10 cellular contexts compared by ENCODE assay signal in genomic region chr9:124078641-124079040, GRCh38.
DNase-seq lines count a peak whose midpoint lies in the region; ATAC-seq and TF ChIP-seq lines count a peak whose summit lies in the region.
"Had no signal": no experiment of that assay in that cellular context is flagged by ENCODE, and none has a peak within 500 bp of the region (broad histone marks: within the 10 kb centered on the region; RNA-seq: fewer than 3 reads in every experiment).

No MANE protein-coding gene starts in this region.

- H4K91ac ChIP-seq in trophoblast cell (ENCODE audit: low read depth, low read length), result peak overlapping the region; percentile 93

- peak overlapping the region; percentile 73 for H2AK5ac ChIP-seq in trophoblast cell (ENCODE audit: low read length)

- peak overlapping the region; percentile 56 for H3K4ac ChIP-seq in trophoblast cell (ENCODE audit: low read depth, low read length)

- peak overlapping the region; percentile 90 for H2BK5ac ChIP-seq in trophoblast cell (ENCODE audit: low read depth, low read length, poor library complexity)

- TF ChIP-seq POLR2A in upper lobe of left lung (IDR thresholded peaks at IDR 0.05), result no peak

- H3K27ac ChIP-seq in trophoblast cell (ENCODE audit: low read depth, low read length) (peak overlapping the region; percentile 91), upper lobe of left lung (no peak overlapping the region)
- H3K27ac ChIP-seq: VCaP had no signal

- H3K18ac ChIP-seq in trophoblast cell (ENCODE audit: low read length), result peak overlapping the region; percentile 80

- no peak overlapping the region for H3K9ac ChIP-seq in trophoblast cell (ENCODE audit: low read length)

- no peak overlapping the region for H3K4me3 ChIP-seq in epithelial cell of proximal tubule (ENCODE audit: low read depth, low read length)
- H3K4me3 ChIP-seq in trophoblast cell (ENCODE audit: low read depth, low read length), result no peak overlapping the region
- H3K4me3 ChIP-seq in upper lobe of left lung, result no peak overlapping the region

- ATAC-seq in upper lobe of left lung (ENCODE audit: low FRiP score in 2 of 2), result no peak
- ATAC-seq: effector memory CD8-positive, alpha-beta T cell had no signal

- WGBS in trophoblast cell (ENCODE audit: extremely low coverage, insufficient coverage, insufficient read length), result no CpG with 5 or more reads among the region's 4 CpGs
- 81 to 92% methylated on average over 4 of the region's 4 CpGs for WGBS in upper lobe of left lung, 2 donors

- H3K4me1 ChIP-seq in trophoblast cell (ENCODE audit: control insufficient read depth in 1 of 2, insufficient read depth in 2 of 2, low read length in 2 of 2), result peaks cover 16 to 27% of the 10 kb centered on the region in 2 experiments
- H3K4me1 ChIP-seq in upper lobe of left lung, result no peaks in the 10 kb centered on the region

- H3K27me3 ChIP-seq in trophoblast cell (ENCODE audit: insufficient read depth, low read length) (no peaks in the 10 kb centered on the region), upper lobe of left lung (no peaks in the 10 kb centered on the region)

- DNase-seq in EL (peak; percentile 84), RPMI7951 (ENCODE audit: low read depth) (peak; percentile 75), epithelial cell of proximal tubule (ENCODE audit: low read depth) (peak; percentile 43), trophoblast cell (peak; percentile 21 to 81), NCI-H2227 (lab: John Stamatoyannopoulos, UW; ENCODE audit: unreplicated experiment) (no peak), upper lobe of left lung (no peak), UCSD-AML1 (lab: John Stamatoyannopoulos, UW; ENCODE audit: unreplicated experiment) (no peak)
- no peak for DNase-seq in effector CD8-positive, alpha-beta T cell (lab: John Stamatoyannopoulos, UW)
- DNase-seq: effector memory CD8-positive, alpha-beta T cell had no signal

- peak overlapping the region; percentile 63 for H3K14ac ChIP-seq in trophoblast cell (ENCODE audit: low read length)

- peak overlapping the region; percentile 30 for H3K4me2 ChIP-seq in trophoblast cell (ENCODE audit: low read length)

- H3K79me1 ChIP-seq in trophoblast cell (ENCODE audit: low read length), result peaks cover 10% of the 10 kb centered on the region

- no peak for TF ChIP-seq EP300 in upper lobe of left lung (IDR thresholded peaks at IDR 0.05)

- H4K8ac ChIP-seq in trophoblast cell (ENCODE audit: low read depth, low read length), result peak overlapping the region; percentile 50

- no peaks in the 10 kb centered on the region for H3K79me2 ChIP-seq in trophoblast cell (ENCODE audit: control insufficient read depth, insufficient read depth, low read length, poor library complexity)

- peak overlapping the region; percentile 45 for H2AFZ ChIP-seq in trophoblast cell (ENCODE audit: insufficient read depth, low read length, poor library complexity)

- peak overlapping the region; percentile 88 for H2BK12ac ChIP-seq in trophoblast cell (ENCODE audit: low read length)

- no peak overlapping the region for H3K23ac ChIP-seq in trophoblast cell (ENCODE audit: low read length)

- no peaks in the 10 kb centered on the region for H3K9me3 ChIP-seq in trophoblast cell (ENCODE audit: insufficient read depth, low read depth, low read length)
- H3K9me3 ChIP-seq in upper lobe of left lung, result no peaks in the 10 kb centered on the region

- no peak overlapping the region for H4K12ac ChIP-seq in trophoblast cell (ENCODE audit: low read depth, low read length)

- H3K36me3 ChIP-seq in trophoblast cell (ENCODE audit: control insufficient read depth in 1 of 2, insufficient read depth in 2 of 2, low read length in 2 of 2), result no peaks in the 10 kb centered on the region
- H3K36me3 ChIP-seq in upper lobe of left lung, result no peaks in the 10 kb centered on the region

- peak overlapping the region; percentile 95 for H2BK120ac ChIP-seq in trophoblast cell (ENCODE audit: insufficient read depth, low read length, poor library complexity)

- no peak for TF ChIP-seq CTCF in epithelial cell of proximal tubule (conservative IDR thresholded peaks at IDR 0.05; ENCODE audit: low read depth, low read length)
- TF ChIP-seq CTCF in upper lobe of left lung (IDR thresholded peaks at IDR 0.05), result no peak

Comparison
In these comparisons a context has a peak if more than half of its experiments do, and no peak if none do; other contexts are left out.
1. DNase-seq: peak in EL (single experiment), RPMI7951 (single experiment), epithelial cell of proximal tubule (single experiment) and trophoblast cell (2 of 2); none in NCI-H2227 (single experiment), effector CD8-positive, alpha-beta T cell (single experiment), upper lobe of left lung (0 of 2) and UCSD-AML1 (single experiment).